In genomic region chr11:114942207-114942606, GRCh38 we compare ENCODE assay signal across 19 cellular contexts.
"Had no signal": no experiment of that assay in that cellular context is flagged by ENCODE, and none has a peak within 500 bp of the region (broad histone marks: within the 10 kb centered on the region; RNA-seq: fewer than 3 reads in every experiment).

No MANE protein-coding gene starts in this region.

- H3K27ac Mint-ChIP-seq: nephron progenitor cell had no signal

- H3K4me1 Mint-ChIP-seq: nephron progenitor cell had no signal

- H3K79me2 ChIP-seq: parathyroid adenoma had no signal

- H3K4me3 Mint-ChIP-seq: nephron progenitor cell had no signal

- H2AFZ ChIP-seq: parathyroid adenoma had no signal

- ATAC-seq: left lung had no signal

- H3K9me3 ChIP-seq: thyroid gland, uterus had no signal

- H3K4me1 ChIP-seq: adrenal gland, esophagus muscularis mucosa, left lung, parathyroid adenoma, thyroid gland, uterus had no signal

- H3K27ac ChIP-seq: adrenal gland, brain microvascular endothelial cell, esophagus muscularis mucosa, left lung, parathyroid adenoma, thyroid gland, uterus had no signal

- FAIRE-seq: endometrium, islet of Langerhans, TTC549 had no signal

- H3K36me3 ChIP-seq: adrenal gland, brain microvascular endothelial cell, esophagus muscularis mucosa, left lung, thyroid gland, uterus had no signal

- H3K4me3 ChIP-seq: adrenal gland, esophagus muscularis mucosa, left lung, thyroid gland, uterus had no signal

- H3K9ac ChIP-seq: parathyroid adenoma had no signal

- H3K27me3 ChIP-seq: adrenal gland, brain microvascular endothelial cell, esophagus muscularis mucosa, left lung, thyroid gland, uterus had no signal

- DNase-seq: activated CD4-positive, alpha-beta T cell treated with anti-CD3 and anti-CD28 coated beads, Interleukin-2, amount 50 U/mL, for 4 hours; activated CD4-positive, CD25-positive, alpha-beta regulatory T cell treated with anti-CD3 and anti-CD28 coated beads, Interleukin-2, amount 50 U/mL, for 72 hours; activated naive CD4-positive, alpha-beta T cell treated with anti-CD3 and anti-CD28 coated beads, Interleukin-2, amount 50 U/mL, for 16 hours; activated T-cell treated with anti-CD3 and anti-CD28 coated beads, Interleukin-2, amount 50 U/mL, for 1 hour; brain microvascular endothelial cell; cerebellar nuclear complex; left lung; mesenchymal stem cell; nephron progenitor cell; retina; T-helper 2 cell; thyroid gland; uterus had no signal
